23 cellular contexts compared by ENCODE assay signal in genomic region chr1:60044881-60045280, GRCh38. TPM values are rescaled to one million over a fixed set of nuclear protein-coding genes. Genes with fewer than 3 reads are reported as not detected.
A peak's percentile ranks its signal among the peaks of the same experiment; 100 is the strongest.
DNase-seq lines count a peak whose midpoint lies in the region; ATAC-seq and TF ChIP-seq lines count a peak whose summit lies in the region.
"Had no signal": no experiment of that assay in that cellular context is flagged by ENCODE, and none has a peak within 500 bp of the region (broad histone marks: within the 10 kb centered on the region; RNA-seq: fewer than 3 reads in every experiment).

No MANE protein-coding gene starts in this region.

- DNase-seq in AG08395 (ENCODE audit: low spot score) (peak; percentile 13), adipocyte (ENCODE audit: low read depth) (peak; percentile 56), fibroblast of peridontal ligament (ENCODE audit: extremely low read depth) (peak; percentile 69), neural progenitor cell (ENCODE audit: low spot score) (no peak), posterior vena cava (ENCODE audit: low spot score) (no peak), HuH-7.5 (ENCODE audit: low spot score) (no peak)
- DNase-seq: 8988T; ACHN; CD4-positive, CD25-positive, alpha-beta regulatory T cell; GOT3; NCI-H1092; NCI-H1417 treated with DMSO at 0.1 percent for 48 hours; NCI-H1694 treated with DMSO at 0.1 percent for 48 hours; NCI-H2081; NCI-H2227 treated with DMSO at 0.1 percent for 48 hours; NCI-H510A treated with DMSO at 0.1 percent for 48 hours; NCI-H774; PC-3; SK-N-SH had no signal

- H3K36me3 Mint-ChIP-seq in neural progenitor cell: no peaks in the 10 kb centered on the region
- no peaks in the 10 kb centered on the region for H3K36me3 Mint-ChIP-seq in stimulated activated memory B cell treated with anti-CD40 and anti-IgM and Interleukin-4, amounts not matched to agents 10 μg/mL and 1 μg/mL and 100 μg/mL, for 72 hours
- H3K36me3 Mint-ChIP-seq: CD4-positive, CD25-positive, alpha-beta regulatory T cell had no signal

- peaks cover 7% of the 10 kb centered on the region for H3F3A ChIP-seq in neural progenitor cell (ENCODE audit: low read depth)

- H2AFZ ChIP-seq in neural progenitor cell (replicated peaks): peak overlapping the region; percentile 8

- H3K79me2 ChIP-seq in neural progenitor cell (ENCODE audit: low read depth): no peaks in the 10 kb centered on the region

- peaks cover 4% of the 10 kb centered on the region for H3K9me3 Mint-ChIP-seq in neural progenitor cell
- peaks cover 2% of the 10 kb centered on the region for H3K9me3 Mint-ChIP-seq in stimulated activated memory B cell treated with anti-CD40 and anti-IgM and Interleukin-4, amounts not matched to agents 10 μg/mL and 1 μg/mL and 100 μg/mL, for 72 hours

- peaks cover 3% of the 10 kb centered on the region for H3K4me1 Mint-ChIP-seq in neural progenitor cell
- no peaks in the 10 kb centered on the region for H3K4me1 Mint-ChIP-seq in stimulated activated memory B cell treated with anti-CD40 and anti-IgM and Interleukin-4, amounts not matched to agents 10 μg/mL and 1 μg/mL and 100 μg/mL, for 72 hours
- H3K4me1 Mint-ChIP-seq: CD4-positive, CD25-positive, alpha-beta regulatory T cell had no signal

- no peak overlapping the region for H3K27ac Mint-ChIP-seq in neural progenitor cell
- H3K27ac Mint-ChIP-seq in stimulated activated memory B cell treated with anti-CD40 and anti-IgM and Interleukin-4, amounts not matched to agents 10 μg/mL and 1 μg/mL and 100 μg/mL, for 72 hours: no peak overlapping the region
- H3K27ac Mint-ChIP-seq: CD4-positive, CD25-positive, alpha-beta regulatory T cell had no signal

- H3K4me3 Mint-ChIP-seq in neural progenitor cell: no peak overlapping the region
- H3K4me3 Mint-ChIP-seq in stimulated activated memory B cell treated with anti-CD40 and anti-IgM and Interleukin-4, amounts not matched to agents 10 μg/mL and 1 μg/mL and 100 μg/mL, for 72 hours: no peak overlapping the region
- H3K4me3 Mint-ChIP-seq: CD4-positive, CD25-positive, alpha-beta regulatory T cell had no signal

- TF ChIP-seq CTCF in neural progenitor cell (IDR thresholded peaks at IDR 0.05): no peak

- H3K4me3 ChIP-seq in adipocyte (ENCODE audit: low read length) (no peak overlapping the region), neural progenitor cell (no peak overlapping the region)
- H3K4me3 ChIP-seq: BLaER1 had no signal

- H3K9me3 ChIP-seq in adipocyte (ENCODE audit: control insufficient read depth, low read length) (peaks cover 11% of the 10 kb centered on the region), neural progenitor cell (ENCODE audit: low read depth) (peaks cover 8% of the 10 kb centered on the region)

- H3K27ac ChIP-seq in neural progenitor cell: no peak overlapping the region
- H3K27ac ChIP-seq: BLaER1, HL-60 had no signal

- no peaks in the 10 kb centered on the region for H3K36me3 ChIP-seq in adipocyte (ENCODE audit: control insufficient read depth, insufficient read depth, low read length, severe bottlenecking)
- H3K36me3 ChIP-seq in neural progenitor cell: no peaks in the 10 kb centered on the region
- H3K36me3 ChIP-seq: BLaER1 had no signal

- H3K27me3 ChIP-seq in adipocyte (replicated peaks; ENCODE audit: control insufficient read depth, insufficient read depth, low read length) (no peaks in the 10 kb centered on the region), neural progenitor cell (no peaks in the 10 kb centered on the region)
- H3K27me3 ChIP-seq: BLaER1 had no signal

- no peak overlapping the region for H3K4me2 ChIP-seq in neural progenitor cell
- H3K4me2 ChIP-seq: BLaER1, SK-N-SH had no signal

- ATAC-seq in stimulated activated memory B cell treated with anti-CD40 and anti-IgM and Interleukin-4, amounts not matched to agents 10 μg/mL and 1 μg/mL and 100 μg/mL, for 72 hours: no peak
- ATAC-seq: HCT116, PC-3 had no signal

- no peaks in the 10 kb centered on the region for H3K27me3 Mint-ChIP-seq in neural progenitor cell (ENCODE audit: insufficient read depth, low read depth)
- H3K27me3 Mint-ChIP-seq in stimulated activated memory B cell treated with anti-CD40 and anti-IgM and Interleukin-4, amounts not matched to agents 10 μg/mL and 1 μg/mL and 100 μg/mL, for 72 hours: peaks cover 9% of the 10 kb centered on the region
- H3K27me3 Mint-ChIP-seq: CD4-positive, CD25-positive, alpha-beta regulatory T cell had no signal

- H3K9ac ChIP-seq in adipocyte (ENCODE audit: low read length) (no peak overlapping the region), neural progenitor cell (no peak overlapping the region)
- H3K9ac ChIP-seq: BLaER1, SK-N-SH had no signal

- intact Hi-C loops in posterior vena cava (cut with DNase I): no loop called here

- no peaks in the 10 kb centered on the region for H4K20me1 ChIP-seq in neural progenitor cell (ENCODE audit: low read depth)
- H4K20me1 ChIP-seq: BLaER1 had no signal

- H3K4me1 ChIP-seq in adipocyte (ENCODE audit: control insufficient read depth, insufficient read depth, low read length) (no peaks in the 10 kb centered on the region), neural progenitor cell (peaks cover 9% of the 10 kb centered on the region)
- H3K4me1 ChIP-seq: BLaER1 had no signal

RNA-seq across cellular contexts. Expression of gene C1orf87, which starts 28.7 kb away (rescaled TPM):
- not detected in 2 replicates for total RNA-seq in neural progenitor cell (ENCODE audit: low replicate concordance)
- not detected for total RNA-seq in posterior vena cava
- total RNA-seq: CD4-positive, CD25-positive, alpha-beta regulatory T cell; PC-3 had no signal

Comparison
In these comparisons a context has a peak if more than half of its experiments do, and no peak if none do; other contexts are left out.
1. DNase-seq: peak in AG08395 (single experiment), adipocyte (single experiment) and fibroblast of peridontal ligament (single experiment); none in neural progenitor cell (single experiment), posterior vena cava (single experiment) and HuH-7.5 (single experiment).